11 cellular contexts compared by ENCODE assay signal in genomic region chr17:21376585-21376834, GRCh38. TPM values are rescaled to one million over a fixed set of nuclear protein-coding genes. Genes with fewer than 3 reads are reported as not detected.
DNase-seq lines count a peak whose midpoint lies in the region; ATAC-seq and TF ChIP-seq lines count a peak whose summit lies in the region.
"Had no signal": no experiment of that assay in that cellular context is flagged by ENCODE, and none has a peak within 500 bp of the region (broad histone marks: within the 10 kb centered on the region; RNA-seq: fewer than 3 reads in every experiment).

No MANE protein-coding gene starts in this region.

- H2BK120ac ChIP-seq in mesenchymal stem cell (ENCODE audit: low read depth, low read length), result no peak overlapping the region

- H3K14ac ChIP-seq in mesenchymal stem cell (ENCODE audit: low read length in 2 of 2), result no peak overlapping the region

- no peak overlapping the region for H2AK5ac ChIP-seq in mesenchymal stem cell (ENCODE audit: low read length, severe bottlenecking)

- H3K27ac Mint-ChIP-seq in endothelial cell (ENCODE audit: unreplicated experiment), result no peak overlapping the region
- H3K27ac Mint-ChIP-seq: activated CD8-positive, alpha-beta T cell treated with anti-CD3 and anti-CD28 coated beads for 36 hours had no signal

- H3K9me3 Mint-ChIP-seq in endothelial cell (ENCODE audit: unreplicated experiment), result no peaks in the 10 kb centered on the region
- H3K9me3 Mint-ChIP-seq: activated CD8-positive, alpha-beta T cell treated with anti-CD3 and anti-CD28 coated beads for 36 hours had no signal

- peak overlapping the region; percentile 41 for H3K4me3 ChIP-seq in ectodermal cell (ENCODE audit: insufficient read depth, low read depth, low read length)
- peak overlapping the region; percentile 49 to 83 for H3K4me3 ChIP-seq in mesenchymal stem cell (ENCODE audit: insufficient read depth in 1 of 2, low read depth in 1 of 2, low read length in 2 of 2)
- peak overlapping the region; percentile 65 for H3K4me3 ChIP-seq in suprapubic skin

- H2AFZ ChIP-seq in mesenchymal stem cell (ENCODE audit: low read depth, low read length), result no peak overlapping the region

- no peak overlapping the region for H4K91ac ChIP-seq in mesenchymal stem cell (ENCODE audit: low read length)

- H3K4me1 ChIP-seq in ectodermal cell (ENCODE audit: control insufficient read depth, insufficient read depth, low read length) (peaks cover 20% of the 10 kb centered on the region), mesenchymal stem cell (ENCODE audit: control insufficient read depth, insufficient read depth, low read depth, low read length) (peaks cover 23% of the 10 kb centered on the region), suprapubic skin (peaks cover 31% of the 10 kb centered on the region)

- H2BK15ac ChIP-seq in mesenchymal stem cell (ENCODE audit: low read depth, poor library complexity, severe bottlenecking), result no peak overlapping the region

- WGBS in ectodermal cell, 2 experiments, result 0% methylated on average over 34 of the region's 34 CpGs
- 0% methylated on average over 16 of the region's 34 CpGs for WGBS in mesenchymal stem cell
- WGBS in suprapubic skin, result no CpG with 5 or more reads among the region's 34 CpGs

- ATAC-seq in GM21825 (IDR thresholded peaks at IDR 0.05; ENCODE audit: unreplicated experiment) (no peak), GM19455 (IDR thresholded peaks at IDR 0.05; ENCODE audit: unreplicated experiment) (no peak)

- no peaks in the 10 kb centered on the region for H3K9me3 ChIP-seq in ectodermal cell (ENCODE audit: control insufficient read depth, low read length)
- H3K9me3 ChIP-seq in mesenchymal stem cell (ENCODE audit: control insufficient read depth, low read length), result no peaks in the 10 kb centered on the region
- H3K9me3 ChIP-seq in suprapubic skin, result no peaks in the 10 kb centered on the region
- H3K9me3 ChIP-seq: neutrophil had no signal

- no peak overlapping the region for H3K18ac ChIP-seq in mesenchymal stem cell (ENCODE audit: low read depth in 1 of 2, low read length in 2 of 2)

- H3K4me1 Mint-ChIP-seq in endothelial cell (ENCODE audit: unreplicated experiment), result peaks cover 4% of the 10 kb centered on the region

- no peak for TF ChIP-seq EP300 in suprapubic skin (IDR thresholded peaks at IDR 0.05)

- no peak overlapping the region for H2BK12ac ChIP-seq in mesenchymal stem cell (ENCODE audit: low read length in 2 of 2)

- H3K4me3 Mint-ChIP-seq in endothelial cell (ENCODE audit: unreplicated experiment), result no peak overlapping the region
- H3K4me3 Mint-ChIP-seq: activated CD8-positive, alpha-beta T cell treated with anti-CD3 and anti-CD28 coated beads for 36 hours had no signal

- H3K27me3 ChIP-seq in ectodermal cell (ENCODE audit: control insufficient read depth, insufficient read depth, low read length, poor library complexity, severe bottlenecking) (peaks cover 47% of the 10 kb centered on the region), mesenchymal stem cell (ENCODE audit: control insufficient read depth in 1 of 2, insufficient read depth in 1 of 2, low read length in 2 of 2) (peaks cover 38 to 74% of the 10 kb centered on the region in 2 experiments), suprapubic skin (peaks cover 47% of the 10 kb centered on the region)

- H3K36me3 ChIP-seq in ectodermal cell (ENCODE audit: control insufficient read depth, insufficient read depth, low read length) (no peaks in the 10 kb centered on the region), mesenchymal stem cell (ENCODE audit: control insufficient read depth in 1 of 2, insufficient read depth in 2 of 2, low read depth in 1 of 2, low read length in 2 of 2) (peaks cover 0 to 2% of the 10 kb centered on the region in 2 experiments), suprapubic skin (no peaks in the 10 kb centered on the region)
- H3K36me3 ChIP-seq: neutrophil had no signal

- H3K4me2 ChIP-seq in mesenchymal stem cell (ENCODE audit: low read length, poor library complexity, severe bottlenecking), result peak overlapping the region; percentile 90

- no peak overlapping the region for H4K8ac ChIP-seq in mesenchymal stem cell (ENCODE audit: low read length)

- H2BK5ac ChIP-seq in mesenchymal stem cell (ENCODE audit: low read depth, low read length, poor library complexity, severe bottlenecking), result no peak overlapping the region

- H3K4ac ChIP-seq in mesenchymal stem cell (ENCODE audit: low read depth in 1 of 2, low read length in 2 of 2), result no peak overlapping the region

- H3K36me3 Mint-ChIP-seq in endothelial cell (ENCODE audit: low read depth, unreplicated experiment), result no peaks in the 10 kb centered on the region

- no peak for TF ChIP-seq CTCF in suprapubic skin (IDR thresholded peaks at IDR 0.05)
- no peak for TF ChIP-seq CTCF in endothelial cell (IDR thresholded peaks at IDR 0.05; ENCODE audit: unreplicated experiment)

- H3K9ac ChIP-seq in mesenchymal stem cell (ENCODE audit: low read length), result no peak overlapping the region

- TF ChIP-seq POLR2A in suprapubic skin (IDR thresholded peaks at IDR 0.05), result no peak

- H3K79me1 ChIP-seq in mesenchymal stem cell (replicated peaks; ENCODE audit: low read length, poor library complexity, severe bottlenecking), result no peaks in the 10 kb centered on the region

- peaks cover 31% of the 10 kb centered on the region for H3K27me3 Mint-ChIP-seq in endothelial cell (ENCODE audit: unreplicated experiment)

- no peak overlapping the region for H3K23ac ChIP-seq in mesenchymal stem cell (ENCODE audit: low read length in 2 of 2)

- DNase-seq in HK-2 (ENCODE audit: unreplicated experiment) (peak; percentile 35), mesenchymal stem cell (no peak), suprapubic skin (ENCODE audit: low spot score in 2 of 2) (no peak), endothelial cell (ENCODE audit: low spot score) (no peak), SHP77 treated with DMSO at 0.1 percent for 48 hours (lab: John Stamatoyannopoulos, UW) (no peak)
- DNase-seq: foreskin melanocyte had no signal

- H3K27ac ChIP-seq in ectodermal cell (ENCODE audit: insufficient read depth, low read depth, low read length, poor library complexity, severe bottlenecking) (no peak overlapping the region), mesenchymal stem cell (ENCODE audit: low read length, poor library complexity, severe bottlenecking) (no peak overlapping the region), suprapubic skin (peak overlapping the region; percentile 68)
- H3K27ac ChIP-seq: neutrophil had no signal

RNA-seq across cellular contexts. Expression of gene KCNJ12, which starts 0.4 kb away (rescaled TPM):
- polyA plus RNA-seq in ectodermal cell (2013, experiment 1 of 4), result 1.1 TPM
- polyA plus RNA-seq in ectodermal cell (2013, experiment 2 of 4), result 1.2 TPM
- polyA plus RNA-seq in ectodermal cell (2013, experiment 3 of 4), result 1.2 TPM
- 1.3 TPM for polyA plus RNA-seq in ectodermal cell (2013, experiment 4 of 4)
- 0.01 TPM for polyA plus RNA-seq in mesenchymal stem cell (2013, experiment 1 of 2)
- polyA plus RNA-seq in mesenchymal stem cell (2013, experiment 2 of 2), result 0.01 TPM
- 10 to 100 TPM in 1 of 4 donors, 1 to 10 TPM in 2, under 1 TPM in 1; 0.56 to 10.5 (median 5.6) TPM for total RNA-seq in suprapubic skin
- total RNA-seq in endothelial cell (ENCODE audit: unreplicated experiment), result 0.56 TPM
- total RNA-seq: activated CD8-positive, alpha-beta T cell treated with anti-CD3 and anti-CD28 coated beads for 36 hours had no signal
